In the genomic region with DNA sequence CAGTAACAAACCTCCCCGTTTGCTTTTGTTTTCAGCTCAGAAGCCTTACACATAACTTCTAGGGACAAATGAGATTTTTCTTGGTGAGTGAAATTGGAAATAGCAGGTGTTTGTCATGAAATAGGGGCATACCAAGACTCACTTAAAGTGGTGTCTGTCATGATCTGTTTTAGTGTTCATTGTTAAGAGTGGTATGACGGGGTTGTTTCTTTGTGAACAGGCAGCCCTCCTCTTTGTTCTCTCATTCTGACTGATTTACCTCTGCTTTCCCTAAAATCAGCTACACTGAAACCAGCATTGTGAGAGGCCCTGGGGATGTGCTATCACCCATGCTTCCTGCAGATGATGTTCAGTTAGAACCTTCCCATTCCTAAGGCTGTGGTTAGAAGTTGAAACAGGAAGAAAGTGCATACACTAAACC, we compare ENCODE assay signal across 8 cellular contexts. TPM values are rescaled to one million over a fixed set of nuclear protein-coding genes. Genes with fewer than 3 reads are reported as not detected.
DNase-seq lines count a peak whose midpoint lies in the region; ATAC-seq and TF ChIP-seq lines count a peak whose summit lies in the region.

No MANE protein-coding gene starts in this region.

- H3K4me1 Mint-ChIP-seq in T-helper 1 cell treated with Interleukin-12 subunit alpha and Interleukin-12 subunit beta and Interleukin-4 antibody, amounts not matched to agents 30 μg/mL and 1 μg/mL, for 36 hours (ENCODE audit: low read depth) = peaks cover 26% of the 10 kb centered on the region

- no peak for TF ChIP-seq CTCF in colonic mucosa (IDR thresholded peaks at IDR 0.05)

- peak overlapping the region; percentile 59 for H3K4me3 ChIP-seq in BLaER1
- H3K4me3 ChIP-seq in colonic mucosa = no peak overlapping the region

- no peaks in the 10 kb centered on the region for H3K36me3 ChIP-seq in BLaER1
- H3K36me3 ChIP-seq in colonic mucosa = no peaks in the 10 kb centered on the region

- H3K36me3 Mint-ChIP-seq in T-helper 1 cell treated with Interleukin-12 subunit alpha and Interleukin-12 subunit beta and Interleukin-4 antibody, amounts not matched to agents 30 μg/mL and 1 μg/mL, for 36 hours (ENCODE audit: low read depth) = no peaks in the 10 kb centered on the region

- H3K27ac Mint-ChIP-seq in T-helper 1 cell treated with Interleukin-12 subunit alpha and Interleukin-12 subunit beta and Interleukin-4 antibody, amounts not matched to agents 30 μg/mL and 1 μg/mL, for 36 hours = peak overlapping the region; percentile 16

- peak overlapping the region; percentile 88 for H3K4me2 ChIP-seq in BLaER1

- peaks cover 19% of the 10 kb centered on the region for H4K20me1 ChIP-seq in BLaER1

- H3K27ac ChIP-seq in BLaER1 (peak overlapping the region; percentile 94), colonic mucosa (no peak overlapping the region)

- H3K9me3 ChIP-seq in BLaER1 (peaks cover 11% of the 10 kb centered on the region), colonic mucosa (no peaks in the 10 kb centered on the region)

- ATAC-seq in GM19023 (IDR thresholded peaks at IDR 0.05; ENCODE audit: unreplicated experiment) (peak; percentile 38), HG03064 (IDR thresholded peaks at IDR 0.05; ENCODE audit: low read depth, unreplicated experiment) (peak; percentile 41)

- H3K4me1 ChIP-seq in BLaER1 (peaks cover 71% of the 10 kb centered on the region), colonic mucosa (peaks cover 3% of the 10 kb centered on the region)

- H3K27me3 Mint-ChIP-seq in T-helper 1 cell treated with Interleukin-12 subunit alpha and Interleukin-12 subunit beta and Interleukin-4 antibody, amounts not matched to agents 30 μg/mL and 1 μg/mL, for 36 hours (ENCODE audit: low read depth) = peaks cover 8% of the 10 kb centered on the region

- no peaks in the 10 kb centered on the region for H3K9me3 Mint-ChIP-seq in T-helper 1 cell treated with Interleukin-12 subunit alpha and Interleukin-12 subunit beta and Interleukin-4 antibody, amounts not matched to agents 30 μg/mL and 1 μg/mL, for 36 hours

- intact Hi-C loops in colonic mucosa (cut with DNase I) = no loop called here

- H3K27me3 ChIP-seq in BLaER1 = no peaks in the 10 kb centered on the region
- no peaks in the 10 kb centered on the region for H3K27me3 ChIP-seq in colonic mucosa

- H3K4me3 Mint-ChIP-seq in T-helper 1 cell treated with Interleukin-12 subunit alpha and Interleukin-12 subunit beta and Interleukin-4 antibody, amounts not matched to agents 30 μg/mL and 1 μg/mL, for 36 hours = peak overlapping the region; percentile 29

- peak overlapping the region; percentile 97 for H3K9ac ChIP-seq in BLaER1
- H3K9ac ChIP-seq in colonic mucosa (ENCODE audit: low read depth in 2 of 2, low read length in 2 of 2) = no peak overlapping the region

- no peak for DNase-seq in stimulated activated naive CD4-positive, alpha-beta T cell treated with Interleukin-2 at 50 U/mL for 16 hours (lab: John Stamatoyannopoulos, UW)
- no peak for DNase-seq in DMS 273 treated with DMSO at 0.1 percent for 48 hours (lab: John Stamatoyannopoulos, UW)
- no peak for DNase-seq in SHP77 (lab: John Stamatoyannopoulos, UW)
- DNase-seq in colonic mucosa = no peak

RNA-seq across cellular contexts. Expression of a gene that starts 2.5 kb away (rescaled TPM):
- total RNA-seq in colonic mucosa = 1 to 10 TPM; 2.3 to 2.7 TPM
